7 cellular contexts compared by ENCODE assay signal in genomic region chr7:23544913-23545354, GRCh38. TPM values are rescaled to one million over a fixed set of nuclear protein-coding genes. Genes with fewer than 3 reads are reported as not detected.
DNase-seq lines count a peak whose midpoint lies in the region; ATAC-seq, FAIRE-seq and TF ChIP-seq lines count a peak whose summit lies in the region.

No MANE protein-coding gene starts in this region.

- POLR2A ChIA-PET in activated CD4-positive, alpha-beta memory T cell treated with anti-CD3 and anti-CD28 coated beads for 36 hours (lab: Charles Lee): no interaction called here

- no peaks in the 10 kb centered on the region for H3K9me3 Mint-ChIP-seq in activated CD4-positive, alpha-beta memory T cell treated with anti-CD3 and anti-CD28 coated beads for 36 hours

- no peak for TF ChIP-seq POLR2A in GM12892 (IDR thresholded peaks at IDR 0.05; ENCODE audit: low read depth, low read length)

- in situ Hi-C loops in SK-MEL-5 (cut with HindIII; ENCODE audit: low pct_unique_long_range_greater_than_20kb, low sequenced_read_pairs): no loop called here

- intact Hi-C loops in activated CD4-positive, alpha-beta memory T cell treated with anti-CD3 and anti-CD28 coated beads for 36 hours (cut with micrococcal nuclease): loop anchor here (1.0 to 2.0 kb wide), 3 partner anchors 114 to 272 kb away; no protein-coding TSS in a partner anchor

- peak; percentile 73 for ATAC-seq in GM21786 (IDR thresholded peaks at IDR 0.05; ENCODE audit: unreplicated experiment)

- peak; percentile 89 for FAIRE-seq in GM12892 (lab: Jason Lieb, UNC)

- H3K4me3 ChIP-seq in MG63: no peak overlapping the region

- TF ChIP-seq CTCF in LNCAP (IDR thresholded peaks at IDR 0.05): peak; percentile 59

- DNase-seq in GM12892 (ENCODE audit: insufficient read length): no peak
- peak; percentile 52 for DNase-seq in SK-MEL-5 (ENCODE audit: low read depth, low spot score)
- peak; percentile 44 for DNase-seq in iPS-NIHi11 (ENCODE audit: low spot score)
- DNase-seq in MG63: no peak
- no peak for DNase-seq in activated CD4-positive, alpha-beta memory T cell treated with anti-CD3 and anti-CD28 coated beads for 36 hours

- H3K36me3 Mint-ChIP-seq in activated CD4-positive, alpha-beta memory T cell treated with anti-CD3 and anti-CD28 coated beads for 36 hours: no peaks in the 10 kb centered on the region

- no peak overlapping the region for H3K4me3 Mint-ChIP-seq in activated CD4-positive, alpha-beta memory T cell treated with anti-CD3 and anti-CD28 coated beads for 36 hours

- CTCF ChIA-PET in activated CD4-positive, alpha-beta memory T cell treated with anti-CD3 and anti-CD28 coated beads for 36 hours (lab: Charles Lee): interaction anchor here (0.8 to 3.1 kb wide), 11 partner anchors 14 to 1548 kb away, joined by 3 to 18 read pairs (median 3); no protein-coding TSS in a partner anchor

- H3K36me3 ChIP-seq in MG63: no peaks in the 10 kb centered on the region

- peaks cover 5% of the 10 kb centered on the region for H3K4me1 Mint-ChIP-seq in activated CD4-positive, alpha-beta memory T cell treated with anti-CD3 and anti-CD28 coated beads for 36 hours (ENCODE audit: low read depth)

- H3K27ac Mint-ChIP-seq in activated CD4-positive, alpha-beta memory T cell treated with anti-CD3 and anti-CD28 coated beads for 36 hours: no peak overlapping the region

- H3K9me3 ChIP-seq in MG63: no peaks in the 10 kb centered on the region

- H3K27me3 ChIP-seq in MG63: no peaks in the 10 kb centered on the region

- H3K27me3 Mint-ChIP-seq in activated CD4-positive, alpha-beta memory T cell treated with anti-CD3 and anti-CD28 coated beads for 36 hours: no peaks in the 10 kb centered on the region

RNA-seq across cellular contexts. Expression of gene TRA2A, which starts 13.2 kb away (rescaled TPM):
- polyA plus RNA-seq in GM12892 (2012; ENCODE audit: missing spikeins): 86.8 TPM
- 0.37 TPM in 1 of 2 replicates, not detected in the other for total RNA-seq in SK-MEL-5 (2014; rRNA removed; shearing (Covaris generic))
- polyA plus RNA-seq in SK-MEL-5 (2015; cell fraction: cytosol; rRNA removed): 0.15 and 0.19 TPM in 2 replicates
- not detected in 2 replicates for polyA plus RNA-seq in SK-MEL-5 (2015; cell fraction: nucleus; rRNA removed)
- 7.9 and 17.9 TPM in 2 replicates for total RNA-seq in MG63 (2014; rRNA removed; shearing (Covaris generic); ENCODE audit: low replicate concordance)
- total RNA-seq in activated CD4-positive, alpha-beta memory T cell treated with anti-CD3 and anti-CD28 coated beads for 36 hours: 10 to 100 TPM; 75.4 to 77.8 TPM

RNA-seq across cellular contexts. Expression of gene CCDC126, which starts 52.2 kb away (rescaled TPM):
- 14.8 TPM for polyA plus RNA-seq in GM12892 (2012; ENCODE audit: missing spikeins)
- 11.9 and 15.8 TPM in 2 replicates for total RNA-seq in SK-MEL-5 (2014; rRNA removed; shearing (Covaris generic))
- polyA plus RNA-seq in SK-MEL-5 (2015; cell fraction: cytosol; rRNA removed): 10.3 and 15.6 TPM in 2 replicates
- 8.5 and 13.1 TPM in 2 replicates for polyA plus RNA-seq in SK-MEL-5 (2015; cell fraction: nucleus; rRNA removed)
- 6.3 and 10.7 TPM in 2 replicates for total RNA-seq in MG63 (2014; rRNA removed; shearing (Covaris generic); ENCODE audit: low replicate concordance)
- 1 to 10 TPM; 5.2 to 5.7 TPM for total RNA-seq in activated CD4-positive, alpha-beta memory T cell treated with anti-CD3 and anti-CD28 coated beads for 36 hours

Comparison
In these comparisons a context has a peak if more than half of its experiments do, and no peak if none do; other contexts are left out.
1. DNase-seq: peak in SK-MEL-5 (single experiment) and iPS-NIHi11 (single experiment); none in GM12892 (single experiment), MG63 (single experiment) and activated CD4-positive, alpha-beta memory T cell treated with anti-CD3 and anti-CD28 coated beads for 36 hours (single experiment).